14 cellular contexts compared by ENCODE assay signal in genomic region chr2:39093208-39093898, GRCh38. TPM values are rescaled to one million over a fixed set of nuclear protein-coding genes. Genes with fewer than 3 reads are reported as not detected.
A peak's percentile ranks its signal among the peaks of the same experiment; 100 is the strongest.
DNase-seq lines count a peak whose midpoint lies in the region; ATAC-seq and TF ChIP-seq lines count a peak whose summit lies in the region.
"Had no signal": no experiment of that assay in that cellular context is flagged by ENCODE, and none has a peak within 500 bp of the region (broad histone marks: within the 10 kb centered on the region; RNA-seq: fewer than 3 reads in every experiment).

No MANE protein-coding gene starts in this region.

- H3K4me3 Mint-ChIP-seq in CD14-positive monocyte, result no peak overlapping the region
- H3K4me3 Mint-ChIP-seq in activated naive CD8-positive, alpha-beta T cell treated with anti-CD3 and anti-CD28 coated beads, Interleukin-2, amount 10 ng/mL, durations not matched to agents 7 days and 5 days, result no peak overlapping the region
- H3K4me3 Mint-ChIP-seq: dendritic cell treated with granulocyte-macrophage colony-stimulating factor and Interleukin-4, amounts not matched to agents 40 ng/mL and 50 ng/mL, for 4 days had no signal

- peaks cover 0 to 1% (median 0%) of the 10 kb centered on the region in 3 donors for H3K27me3 Mint-ChIP-seq in CD14-positive monocyte (ENCODE audit: low read depth in 3 of 3)
- no peaks in the 10 kb centered on the region for H3K27me3 Mint-ChIP-seq in activated naive CD8-positive, alpha-beta T cell treated with anti-CD3 and anti-CD28 coated beads, Interleukin-2, amount 10 ng/mL, durations not matched to agents 7 days and 5 days
- H3K27me3 Mint-ChIP-seq: dendritic cell treated with granulocyte-macrophage colony-stimulating factor and Interleukin-4, amounts not matched to agents 40 ng/mL and 50 ng/mL, for 4 days had no signal

- ATAC-seq in GM19025 (IDR thresholded peaks at IDR 0.05; ENCODE audit: low read depth, unreplicated experiment), result peak; percentile 39
- peak; percentile 37 for ATAC-seq in HG03354 (IDR thresholded peaks at IDR 0.05; ENCODE audit: poor library complexity, severe bottlenecking, unreplicated experiment)
- ATAC-seq in activated naive CD8-positive, alpha-beta T cell treated with anti-CD3 and anti-CD28 coated beads, Interleukin-2, amount 10 ng/mL, durations not matched to agents 7 days and 5 days (ENCODE audit: low read depth), result no peak
- ATAC-seq in GM21737 (IDR thresholded peaks at IDR 0.05; ENCODE audit: unreplicated experiment), result no peak
- no peak for ATAC-seq in gastrocnemius medialis
- ATAC-seq: foreskin keratinocyte had no signal

- POLR2A ChIA-PET in activated naive CD8-positive, alpha-beta T cell treated with anti-CD3 and anti-CD28 coated beads, Interleukin-2, amount 10 ng/mL, durations not matched to agents 7 days and 5 days (lab: Charles Lee), result no interaction called here

- H3K27ac Mint-ChIP-seq in CD14-positive monocyte, result peak overlapping the region in 6 of 7 donors; percentile 7 to 85 (median 29)
- peak overlapping the region; percentile 39 for H3K27ac Mint-ChIP-seq in activated naive CD8-positive, alpha-beta T cell treated with anti-CD3 and anti-CD28 coated beads, Interleukin-2, amount 10 ng/mL, durations not matched to agents 7 days and 5 days
- H3K27ac Mint-ChIP-seq: dendritic cell treated with granulocyte-macrophage colony-stimulating factor and Interleukin-4, amounts not matched to agents 40 ng/mL and 50 ng/mL, for 4 days had no signal

- no peak for DNase-seq in CD14-positive monocyte (ENCODE audit: low spot score)
- no peak for DNase-seq in activated naive CD8-positive, alpha-beta T cell treated with anti-CD3 and anti-CD28 coated beads, Interleukin-2, amount 10 ng/mL, durations not matched to agents 7 days and 5 days
- DNase-seq in gastrocnemius medialis, result no peak
- no peak for DNase-seq in NCI-H2081 treated with DMSO at 0.1 percent for 48 hours (lab: John Stamatoyannopoulos, UW)
- DNase-seq in NK-92 treated with Interleukin-12 subunit alpha and Interleukin-12 subunit beta, amount 100 ng/mL, for 24 hours (lab: John Stamatoyannopoulos, UW), result no peak
- DNase-seq: activated CD4-positive, CD25-positive, alpha-beta regulatory T cell treated with anti-CD3 and anti-CD28 coated beads, Interleukin-2, amount 50 U/mL, for 72 hours; foreskin keratinocyte; GDM1; stimulated activated CD4-positive, alpha-beta T cell treated with anti-CD3 and anti-CD28 coated beads, Interleukin-1b, Interleukin-23, amount 100 ng/mL, for 48 hours had no signal

- no peak for TF ChIP-seq POLR2A in gastrocnemius medialis (IDR thresholded peaks at IDR 0.05)

- in situ Hi-C loops in gastrocnemius medialis (cut with MboI; ENCODE audit: low sequenced_read_pairs in 4 of 4), result no loop called here

- H3K9me3 ChIP-seq in gastrocnemius medialis, result no peaks in the 10 kb centered on the region

- H3K4me3 ChIP-seq in gastrocnemius medialis, result no peak overlapping the region

- H3K4me1 ChIP-seq in gastrocnemius medialis, result peaks cover 43 to 49% of the 10 kb centered on the region in 2 donors

- H3K36me3 ChIP-seq in gastrocnemius medialis, result no peaks in the 10 kb centered on the region

- TF ChIP-seq CTCF in CD14-positive monocyte (IDR thresholded peaks at IDR 0.05) (no peak), gastrocnemius medialis (IDR thresholded peaks at IDR 0.05 in 4 of 5, conservative IDR thresholded peaks at IDR 0.05 in 1 of 5) (no peak)

- H3K27ac ChIP-seq in gastrocnemius medialis, result no peak overlapping the region
- H3K27ac ChIP-seq: foreskin keratinocyte, parathyroid adenoma had no signal

- intact Hi-C loops in CD14-positive monocyte (cut with micrococcal nuclease) (no loop called here), gastrocnemius medialis (cut with DNase I; ENCODE audit: low total_unique reads) (no loop called here)

- peaks cover 45% of the 10 kb centered on the region for H3K4me1 Mint-ChIP-seq in CD14-positive monocyte
- peaks cover 50% of the 10 kb centered on the region for H3K4me1 Mint-ChIP-seq in activated naive CD8-positive, alpha-beta T cell treated with anti-CD3 and anti-CD28 coated beads, Interleukin-2, amount 10 ng/mL, durations not matched to agents 7 days and 5 days

- H3K9me3 Mint-ChIP-seq in CD14-positive monocyte, result peaks cover 0 to under 1% (median 0%) of the 10 kb centered on the region in 7 donors
- H3K9me3 Mint-ChIP-seq in activated naive CD8-positive, alpha-beta T cell treated with anti-CD3 and anti-CD28 coated beads, Interleukin-2, amount 10 ng/mL, durations not matched to agents 7 days and 5 days, result no peaks in the 10 kb centered on the region
- H3K9me3 Mint-ChIP-seq: dendritic cell treated with granulocyte-macrophage colony-stimulating factor and Interleukin-4, amounts not matched to agents 40 ng/mL and 50 ng/mL, for 4 days had no signal

- H3K36me3 Mint-ChIP-seq in CD14-positive monocyte, result peaks cover 8 to 10% of the 10 kb centered on the region in 2 donors
- peaks cover 55% of the 10 kb centered on the region for H3K36me3 Mint-ChIP-seq in activated naive CD8-positive, alpha-beta T cell treated with anti-CD3 and anti-CD28 coated beads, Interleukin-2, amount 10 ng/mL, durations not matched to agents 7 days and 5 days

- no peaks in the 10 kb centered on the region for H3K27me3 ChIP-seq in gastrocnemius medialis
- H3K27me3 ChIP-seq: foreskin keratinocyte had no signal

RNA-seq across cellular contexts. Expression of gene SOS1, which starts 27.5 kb away (rescaled TPM):
- polyA plus RNA-seq in CD14-positive monocyte, result 1 to 10 TPM; 5.3 to 7.7 TPM
- 100 to 1,000 TPM; 154 to 168 TPM for total RNA-seq in activated naive CD8-positive, alpha-beta T cell treated with anti-CD3 and anti-CD28 coated beads, Interleukin-2, amount 10 ng/mL, durations not matched to agents 7 days and 5 days
- total RNA-seq in gastrocnemius medialis, result 10 to 100 TPM; 19.5 to 46.3 (median 33.3) TPM

Comparison
In these comparisons a context has a peak if more than half of its experiments do, and no peak if none do; other contexts are left out.
1. ATAC-seq: peak in GM19025 (single experiment) and HG03354 (single experiment); none in activated naive CD8-positive, alpha-beta T cell treated with anti-CD3 and anti-CD28 coated beads, Interleukin-2, amount 10 ng/mL, durations not matched to agents 7 days and 5 days (single experiment), GM21737 (single experiment) and gastrocnemius medialis (0 of 2).